Comparison of ENCODE assay signal across 1 cellular context in the genomic region with DNA sequence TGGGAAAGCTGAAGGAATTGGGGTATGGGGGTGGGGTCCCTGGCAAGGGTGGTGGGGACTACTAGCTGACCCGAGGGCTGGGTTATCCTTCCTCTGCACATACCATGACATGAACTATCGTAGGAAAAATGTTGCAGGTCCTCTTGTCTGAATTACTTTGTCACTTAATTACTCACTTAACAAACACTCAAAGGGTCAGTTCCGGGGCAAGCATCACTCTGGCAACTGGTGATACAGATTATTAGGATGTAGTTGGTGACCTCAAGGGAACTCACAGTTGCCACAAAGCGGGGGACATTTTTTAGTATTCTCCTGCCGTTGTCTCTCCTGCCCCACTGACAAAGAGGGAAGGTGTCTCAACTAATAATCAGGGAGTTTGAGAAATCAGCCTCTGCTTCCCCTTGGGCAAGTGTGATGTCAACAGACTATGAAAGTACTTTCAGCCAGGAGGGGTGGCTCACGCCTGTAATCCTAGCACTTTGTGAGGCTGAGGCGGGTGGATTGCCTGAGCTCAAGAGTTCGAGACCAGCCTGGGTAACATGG.
A peak's percentile ranks its signal among the peaks of the same experiment; 100 is the strongest.
TF ChIP-seq lines count a peak whose summit lies in the region.

No MANE protein-coding gene starts in this region.

TF ChIP-seq in endothelial cell of umbilical vein, 7 proteins besides CTCF, POLR2A, EP300 and RAD21:
- TF ChIP-seq EZH2 (IDR thresholded peaks at IDR 0.05; ENCODE audit: borderline replicate concordance, low read depth, low read length, severe bottlenecking) (no peak), MYC (IDR thresholded peaks at IDR 0.05; ENCODE audit: low read depth, low read length) (no peak), JUN (IDR thresholded peaks at IDR 0.05; ENCODE audit: borderline replicate concordance, insufficient read depth, insufficient read length, low read depth) (peak; percentile 77), GATA2 (IDR thresholded peaks at IDR 0.05; ENCODE audit: insufficient read depth, insufficient read length, low read depth, low read length) (peak; percentile 71), MAX (IDR thresholded peaks at IDR 0.05; ENCODE audit: insufficient read depth, insufficient read length) (no peak), POLR2AphosphoS5 (IDR thresholded peaks at IDR 0.05; ENCODE audit: insufficient read depth, low read depth, low read length) (peak; percentile 76), FOS (IDR thresholded peaks at IDR 0.05; ENCODE audit: borderline replicate concordance, insufficient read depth, low read length) (peak; percentile 51)
